Comparison of ENCODE assay signal across 1 cellular context in the genomic region with DNA sequence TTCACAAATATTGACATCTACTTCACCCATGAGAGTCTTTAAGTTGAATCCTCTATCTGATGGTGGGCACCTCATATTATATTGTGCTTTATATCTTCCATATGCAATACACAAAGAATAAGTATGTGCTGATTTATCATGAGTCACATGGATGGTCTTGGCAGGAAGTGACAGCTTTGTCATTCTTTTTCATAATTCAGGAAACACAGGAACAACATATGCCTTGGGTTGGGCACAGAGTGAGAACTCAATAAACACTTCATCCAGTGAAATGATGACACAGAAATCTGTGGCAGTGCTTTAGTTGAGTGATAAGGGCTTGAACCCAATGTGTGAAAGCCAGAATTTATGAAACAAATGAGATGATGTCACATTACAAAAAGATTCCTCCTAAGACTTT.
A peak's percentile ranks its signal among the peaks of the same experiment; 100 is the strongest.
TF ChIP-seq lines count a peak whose summit lies in the region.

No MANE protein-coding gene starts in this region.

TF ChIP-seq in K562, 482 proteins besides CTCF, POLR2A, EP300 and RAD21 (continued from another document):
- TF ChIP-seq, protein P1, sequence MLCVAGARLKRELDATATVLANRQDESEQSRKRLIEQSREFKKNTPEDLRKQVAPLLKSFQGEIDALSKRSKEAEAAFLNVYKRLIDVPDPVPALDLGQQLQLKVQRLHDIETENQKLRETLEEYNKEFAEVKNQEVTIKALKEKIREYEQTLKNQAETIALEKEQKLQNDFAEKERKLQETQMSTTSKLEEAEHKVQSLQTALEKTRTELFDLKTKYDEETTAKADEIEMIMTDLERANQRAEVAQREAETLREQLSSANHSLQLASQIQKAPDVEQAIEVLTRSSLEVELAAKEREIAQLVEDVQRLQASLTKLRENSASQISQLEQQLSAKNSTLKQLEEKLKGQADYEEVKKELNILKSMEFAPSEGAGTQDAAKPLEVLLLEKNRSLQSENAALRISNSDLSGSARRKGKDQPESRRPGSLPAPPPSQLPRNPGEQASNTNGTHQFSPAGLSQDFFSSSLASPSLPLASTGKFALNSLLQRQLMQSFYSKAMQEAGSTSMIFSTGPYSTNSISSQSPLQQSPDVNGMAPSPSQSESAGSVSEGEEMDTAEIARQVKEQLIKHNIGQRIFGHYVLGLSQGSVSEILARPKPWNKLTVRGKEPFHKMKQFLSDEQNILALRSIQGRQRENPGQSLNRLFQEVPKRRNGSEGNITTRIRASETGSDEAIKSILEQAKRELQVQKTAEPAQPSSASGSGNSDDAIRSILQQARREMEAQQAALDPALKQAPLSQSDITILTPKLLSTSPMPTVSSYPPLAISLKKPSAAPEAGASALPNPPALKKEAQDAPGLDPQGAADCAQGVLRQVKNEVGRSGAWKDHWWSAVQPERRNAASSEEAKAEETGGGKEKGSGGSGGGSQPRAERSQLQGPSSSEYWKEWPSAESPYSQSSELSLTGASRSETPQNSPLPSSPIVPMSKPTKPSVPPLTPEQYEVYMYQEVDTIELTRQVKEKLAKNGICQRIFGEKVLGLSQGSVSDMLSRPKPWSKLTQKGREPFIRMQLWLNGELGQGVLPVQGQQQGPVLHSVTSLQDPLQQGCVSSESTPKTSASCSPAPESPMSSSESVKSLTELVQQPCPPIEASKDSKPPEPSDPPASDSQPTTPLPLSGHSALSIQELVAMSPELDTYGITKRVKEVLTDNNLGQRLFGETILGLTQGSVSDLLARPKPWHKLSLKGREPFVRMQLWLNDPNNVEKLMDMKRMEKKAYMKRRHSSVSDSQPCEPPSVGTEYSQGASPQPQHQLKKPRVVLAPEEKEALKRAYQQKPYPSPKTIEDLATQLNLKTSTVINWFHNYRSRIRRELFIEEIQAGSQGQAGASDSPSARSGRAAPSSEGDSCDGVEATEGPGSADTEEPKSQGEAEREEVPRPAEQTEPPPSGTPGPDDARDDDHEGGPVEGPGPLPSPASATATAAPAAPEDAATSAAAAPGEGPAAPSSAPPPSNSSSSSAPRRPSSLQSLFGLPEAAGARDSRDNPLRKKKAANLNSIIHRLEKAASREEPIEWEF (CRISPR knock-in tag; IDR thresholded peaks at IDR 0.05) = no peak
- TF ChIP-seq FOXK1 (CRISPR knock-in tag; IDR thresholded peaks at IDR 0.05; ENCODE audit: borderline replicate concordance) (no peak), NCOA2 (IDR thresholded peaks at IDR 0.05; ENCODE audit: partially characterized antibody in 2 of 2) (peak in 1 of 2 experiments; percentile 28), E2F5 (CRISPR knock-in tag; IDR thresholded peaks at IDR 0.05) (no peak), ZNF408 (CRISPR knock-in tag; IDR thresholded peaks at IDR 0.05; ENCODE audit: low read depth) (no peak), GTF2A2 (tag; IDR thresholded peaks at IDR 0.05) (no peak), HNRNPK (IDR thresholded peaks at IDR 0.05; ENCODE audit: low read depth, low read length, poor library complexity, severe bottlenecking) (no peak), MAFG (tag; conservative IDR thresholded peaks at IDR 0.05) (no peak), CEBPG (CRISPR knock-in tag; IDR thresholded peaks at IDR 0.05) (no peak), CEBPG (tag; conservative IDR thresholded peaks at IDR 0.05 in 1 of 2, IDR thresholded peaks at IDR 0.05 in 1 of 2) (0 out of 4 replicates have a peak, but pooled peaks of 1 of the 2 experiments have one; percentile 19), ZNF785 (CRISPR knock-in tag; IDR thresholded peaks at IDR 0.05) (no peak), HEY1 (CRISPR knock-in tag; IDR thresholded peaks at IDR 0.05; ENCODE audit: borderline replicate concordance) (no peak), MEIS2 (IDR thresholded peaks at IDR 0.05; ENCODE audit: partially characterized antibody) (peak; percentile 39), ZNF449 (CRISPR knock-in tag; IDR thresholded peaks at IDR 0.05) (no peak), GATA2 (CRISPR knock-in tag; IDR thresholded peaks at IDR 0.05) (no peak), BRD4 (IDR thresholded peaks at IDR 0.05) (no peak), EWSR1 (IDR thresholded peaks at IDR 0.05; ENCODE audit: borderline replicate concordance, low read depth, partially characterized antibody) (no peak), ZNF398 (CRISPR knock-in tag; IDR thresholded peaks at IDR 0.05) (no peak), SRSF3 (IDR thresholded peaks at IDR 0.05; ENCODE audit: insufficient read depth, low read length) (no peak), ZNF507 (tag; conservative IDR thresholded peaks at IDR 0.05) (no peak), KDM1A (IDR thresholded peaks at IDR 0.05) (peak in 1 of 2 experiments; percentile 56; a peak in 2 of 4 replicates), POLR2B (IDR thresholded peaks at IDR 0.05; ENCODE audit: low read depth, partially characterized antibody) (no peak), ZNF253 (CRISPR knock-in tag; conservative IDR thresholded peaks at IDR 0.05) (no peak), HDAC3 (IDR thresholded peaks at IDR 0.05; ENCODE audit: borderline replicate concordance, partially characterized antibody) (no peak), KHSRP (IDR thresholded peaks at IDR 0.05) (no peak), ZNF407 (IDR thresholded peaks at IDR 0.05; ENCODE audit: low read depth) (no peak)
- TF ChIP-seq, protein P2, sequence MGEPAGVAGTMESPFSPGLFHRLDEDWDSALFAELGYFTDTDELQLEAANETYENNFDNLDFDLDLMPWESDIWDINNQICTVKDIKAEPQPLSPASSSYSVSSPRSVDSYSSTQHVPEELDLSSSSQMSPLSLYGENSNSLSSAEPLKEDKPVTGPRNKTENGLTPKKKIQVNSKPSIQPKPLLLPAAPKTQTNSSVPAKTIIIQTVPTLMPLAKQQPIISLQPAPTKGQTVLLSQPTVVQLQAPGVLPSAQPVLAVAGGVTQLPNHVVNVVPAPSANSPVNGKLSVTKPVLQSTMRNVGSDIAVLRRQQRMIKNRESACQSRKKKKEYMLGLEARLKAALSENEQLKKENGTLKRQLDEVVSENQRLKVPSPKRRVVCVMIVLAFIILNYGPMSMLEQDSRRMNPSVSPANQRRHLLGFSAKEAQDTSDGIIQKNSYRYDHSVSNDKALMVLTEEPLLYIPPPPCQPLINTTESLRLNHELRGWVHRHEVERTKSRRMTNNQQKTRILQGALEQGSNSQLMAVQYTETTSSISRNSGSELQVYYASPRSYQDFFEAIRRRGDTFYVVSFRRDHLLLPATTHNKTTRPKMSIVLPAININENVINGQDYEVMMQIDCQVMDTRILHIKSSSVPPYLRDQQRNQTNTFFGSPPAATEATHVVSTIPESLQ (CRISPR knock-in tag; IDR thresholded peaks at IDR 0.05) = no peak
- TF ChIP-seq, protein P3, sequence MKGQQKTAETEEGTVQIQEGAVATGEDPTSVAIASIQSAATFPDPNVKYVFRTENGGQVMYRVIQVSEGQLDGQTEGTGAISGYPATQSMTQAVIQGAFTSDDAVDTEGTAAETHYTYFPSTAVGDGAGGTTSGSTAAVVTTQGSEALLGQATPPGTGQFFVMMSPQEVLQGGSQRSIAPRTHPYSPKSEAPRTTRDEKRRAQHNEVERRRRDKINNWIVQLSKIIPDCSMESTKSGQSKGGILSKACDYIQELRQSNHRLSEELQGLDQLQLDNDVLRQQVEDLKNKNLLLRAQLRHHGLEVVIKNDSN (CRISPR knock-in tag; IDR thresholded peaks at IDR 0.05) = no peak
TF ChIP-seq in K562: peak in this region for 8.
